8 cellular contexts compared by ENCODE assay signal in the genomic region with DNA sequence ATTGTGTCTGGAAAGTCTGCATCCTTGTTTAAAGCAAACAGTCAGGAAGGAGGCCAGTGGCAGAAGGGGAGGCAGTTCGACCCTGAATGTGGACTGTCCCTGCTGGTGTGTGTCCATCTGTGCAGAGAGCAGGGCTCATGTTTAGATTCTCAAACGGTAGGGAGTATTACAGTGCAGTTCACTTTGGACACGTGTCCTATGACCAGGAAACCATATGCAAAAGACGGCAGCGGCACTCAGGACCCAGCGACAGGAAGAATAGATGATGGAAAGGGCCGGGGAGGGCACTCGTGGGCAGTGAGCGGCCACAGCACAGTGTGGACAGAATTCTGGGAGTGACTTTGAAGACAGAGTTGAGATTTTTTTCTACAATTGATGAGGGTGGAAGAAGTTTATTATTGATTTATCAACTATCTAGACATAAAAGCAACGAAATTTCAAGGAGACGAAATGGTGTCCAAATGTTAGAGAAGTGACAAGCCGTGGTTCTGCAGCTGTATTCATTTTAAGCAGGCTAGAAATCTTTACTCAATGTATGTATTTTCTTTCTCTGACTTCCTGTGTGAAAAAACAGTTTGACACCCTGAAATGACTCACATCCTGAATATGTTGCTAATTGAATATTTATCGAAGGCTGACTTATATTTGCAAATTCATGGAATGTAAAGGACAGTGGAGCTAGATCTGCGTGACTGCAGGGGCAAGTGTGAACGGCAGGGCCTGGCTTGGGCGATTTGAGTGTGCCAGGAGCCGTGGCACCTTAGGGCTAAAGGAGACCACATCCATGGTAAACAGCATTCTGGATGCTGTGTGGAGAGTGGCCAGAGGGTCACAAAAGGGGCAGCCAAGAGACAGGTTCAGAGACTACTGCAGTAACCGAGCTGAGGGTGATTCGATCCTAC.
DNase-seq lines count a peak whose midpoint lies in the region; ATAC-seq and TF ChIP-seq lines count a peak whose summit lies in the region.

No MANE protein-coding gene starts in this region.

- no peaks in the 10 kb centered on the region for H3K9me3 ChIP-seq in lung (ENCODE audit: control insufficient read depth in 2 of 2, insufficient read depth in 1 of 2, low read length in 1 of 2)
- no peaks in the 10 kb centered on the region for H3K9me3 ChIP-seq in neural progenitor cell (ENCODE audit: low read depth)

- no peak overlapping the region for H3K9ac ChIP-seq in neural progenitor cell

- CTCF ChIA-PET in activated CD8-positive, alpha-beta T cell treated with anti-CD3 and anti-CD28 coated beads, Interleukin-2, amount 10 ng/mL, durations not matched to agents 7 days and 5 days (lab: Charles Lee), result interaction anchor here (1.2 to 2.1 kb wide), 3 partner anchors 11 to 216 kb away, joined by 3 to 5 read pairs (median 4); a partner anchor contains a TSS

- H3K27ac Mint-ChIP-seq in activated CD8-positive, alpha-beta T cell treated with anti-CD3 and anti-CD28 coated beads, Interleukin-2, amount 10 ng/mL, durations not matched to agents 7 days and 5 days, result peak overlapping the region; percentile 91
- no peak overlapping the region for H3K27ac Mint-ChIP-seq in neural progenitor cell

- TF ChIP-seq CTCF in GM12864 (IDR thresholded peaks at IDR 0.05; ENCODE audit: low read depth, low read length, missing control alignments) (no peak), lung (IDR thresholded peaks at IDR 0.05; ENCODE audit: control extremely low read depth, extremely low read depth) (no peak), neural progenitor cell (IDR thresholded peaks at IDR 0.05) (no peak)

- no peak overlapping the region for H3K4me2 ChIP-seq in neural progenitor cell

- H3K4me3 ChIP-seq in GM12864 (ENCODE audit: low read depth, low read length), result peak overlapping the region; percentile 30
- H3K4me3 ChIP-seq in lung, result no peak overlapping the region
- no peak overlapping the region for H3K4me3 ChIP-seq in neural progenitor cell

- peaks cover 3% of the 10 kb centered on the region for H3K36me3 Mint-ChIP-seq in activated CD8-positive, alpha-beta T cell treated with anti-CD3 and anti-CD28 coated beads, Interleukin-2, amount 10 ng/mL, durations not matched to agents 7 days and 5 days (ENCODE audit: low read depth)
- no peaks in the 10 kb centered on the region for H3K36me3 Mint-ChIP-seq in neural progenitor cell

- peaks cover 33% of the 10 kb centered on the region for H3K4me1 Mint-ChIP-seq in activated CD8-positive, alpha-beta T cell treated with anti-CD3 and anti-CD28 coated beads, Interleukin-2, amount 10 ng/mL, durations not matched to agents 7 days and 5 days (ENCODE audit: low read depth)
- peaks cover 37% of the 10 kb centered on the region for H3K4me1 Mint-ChIP-seq in neural progenitor cell

- H3K27me3 ChIP-seq in lung (ENCODE audit: control insufficient read depth, insufficient read depth), result no peaks in the 10 kb centered on the region
- H3K27me3 ChIP-seq in neural progenitor cell, result no peaks in the 10 kb centered on the region

- H3K36me3 ChIP-seq in lung (ENCODE audit: control insufficient read depth in 2 of 2, insufficient read depth in 2 of 2, low read length in 2 of 2) (no peaks in the 10 kb centered on the region), neural progenitor cell (no peaks in the 10 kb centered on the region)

- H3K27me3 Mint-ChIP-seq in activated CD8-positive, alpha-beta T cell treated with anti-CD3 and anti-CD28 coated beads, Interleukin-2, amount 10 ng/mL, durations not matched to agents 7 days and 5 days (ENCODE audit: low read depth), result no peaks in the 10 kb centered on the region
- H3K27me3 Mint-ChIP-seq in neural progenitor cell (ENCODE audit: insufficient read depth, low read depth), result peaks cover 4% of the 10 kb centered on the region

- H3K27ac ChIP-seq in lung (ENCODE audit: low read depth in 1 of 2, low read length in 1 of 2), result peak overlapping the region in 1 of 2 donors; percentile 42
- H3K27ac ChIP-seq in neural progenitor cell, result no peak overlapping the region

- DNase-seq in GM12864 (ENCODE audit: low read depth), result peak; percentile 54
- peak; percentile 33 for DNase-seq in activated CD8-positive, alpha-beta T cell treated with anti-CD3 and anti-CD28 coated beads, Interleukin-2, amount 10 ng/mL, durations not matched to agents 7 days and 5 days
- DNase-seq in lung (ENCODE audit: low spot score), result no peak
- no peak for DNase-seq in NCI-H2107 treated with DMSO at 0.1 percent for 48 hours (lab: John Stamatoyannopoulos, UW; ENCODE audit: unreplicated experiment)
- DNase-seq in SK-N-DZ (ENCODE audit: low spot score), result no peak
- no peak for DNase-seq in neural progenitor cell (ENCODE audit: low spot score)

- no peak overlapping the region for H2AFZ ChIP-seq in neural progenitor cell (replicated peaks)

- peak overlapping the region; percentile 53 for H3K4me3 Mint-ChIP-seq in activated CD8-positive, alpha-beta T cell treated with anti-CD3 and anti-CD28 coated beads, Interleukin-2, amount 10 ng/mL, durations not matched to agents 7 days and 5 days
- H3K4me3 Mint-ChIP-seq in neural progenitor cell, result no peak overlapping the region

- ATAC-seq in GM19468 (IDR thresholded peaks at IDR 0.05; ENCODE audit: extremely low read depth, unreplicated experiment) (peak; percentile 78), HG03457 (IDR thresholded peaks at IDR 0.05; ENCODE audit: unreplicated experiment) (peak; percentile 80), lung (ENCODE audit: insufficient read depth, low FRiP score) (peak; percentile 36)
- ATAC-seq in activated CD8-positive, alpha-beta T cell treated with anti-CD3 and anti-CD28 coated beads, Interleukin-2, amount 10 ng/mL, durations not matched to agents 7 days and 5 days, result peak; percentile 72

- no peaks in the 10 kb centered on the region for H3K9me3 Mint-ChIP-seq in activated CD8-positive, alpha-beta T cell treated with anti-CD3 and anti-CD28 coated beads, Interleukin-2, amount 10 ng/mL, durations not matched to agents 7 days and 5 days (ENCODE audit: insufficient read depth)
- H3K9me3 Mint-ChIP-seq in neural progenitor cell, result no peaks in the 10 kb centered on the region

- POLR2A ChIA-PET in activated CD8-positive, alpha-beta T cell treated with anti-CD3 and anti-CD28 coated beads, Interleukin-2, amount 10 ng/mL, durations not matched to agents 7 days and 5 days (lab: Charles Lee), result interaction anchor here (0.5 to 0.9 kb wide), 4 partner anchors 11 to 216 kb away, joined by 3 to 4 read pairs (median 4); a partner anchor contains a TSS

- no peaks in the 10 kb centered on the region for H4K20me1 ChIP-seq in neural progenitor cell (ENCODE audit: low read depth)

- H3K79me2 ChIP-seq in neural progenitor cell (ENCODE audit: low read depth), result no peaks in the 10 kb centered on the region

- H3K4me1 ChIP-seq in lung (ENCODE audit: control insufficient read depth in 2 of 2, insufficient read depth in 2 of 2, low read length in 2 of 2) (no peaks in the 10 kb centered on the region), neural progenitor cell (peaks cover 3% of the 10 kb centered on the region)

- H3F3A ChIP-seq in neural progenitor cell (ENCODE audit: low read depth), result no peaks in the 10 kb centered on the region

- WGBS in lung, 2 donors, result 70 to 71% methylated on average over 19 of the region's 19 CpGs

Comparison
In these comparisons a context has a peak if more than half of its experiments do, and no peak if none do; other contexts are left out.
1. DNase-seq: peak in GM12864 (single experiment) and activated CD8-positive, alpha-beta T cell treated with anti-CD3 and anti-CD28 coated beads, Interleukin-2, amount 10 ng/mL, durations not matched to agents 7 days and 5 days (single experiment); none in lung (single experiment), NCI-H2107 treated with DMSO at 0.1 percent for 48 hours (single experiment), SK-N-DZ (single experiment) and neural progenitor cell (single experiment).
2. Peak in every context shown above with its lines, with median percentiles within 50 percentile points of each other: ATAC-seq.